9 cellular contexts compared by ENCODE assay signal in the genomic region with DNA sequence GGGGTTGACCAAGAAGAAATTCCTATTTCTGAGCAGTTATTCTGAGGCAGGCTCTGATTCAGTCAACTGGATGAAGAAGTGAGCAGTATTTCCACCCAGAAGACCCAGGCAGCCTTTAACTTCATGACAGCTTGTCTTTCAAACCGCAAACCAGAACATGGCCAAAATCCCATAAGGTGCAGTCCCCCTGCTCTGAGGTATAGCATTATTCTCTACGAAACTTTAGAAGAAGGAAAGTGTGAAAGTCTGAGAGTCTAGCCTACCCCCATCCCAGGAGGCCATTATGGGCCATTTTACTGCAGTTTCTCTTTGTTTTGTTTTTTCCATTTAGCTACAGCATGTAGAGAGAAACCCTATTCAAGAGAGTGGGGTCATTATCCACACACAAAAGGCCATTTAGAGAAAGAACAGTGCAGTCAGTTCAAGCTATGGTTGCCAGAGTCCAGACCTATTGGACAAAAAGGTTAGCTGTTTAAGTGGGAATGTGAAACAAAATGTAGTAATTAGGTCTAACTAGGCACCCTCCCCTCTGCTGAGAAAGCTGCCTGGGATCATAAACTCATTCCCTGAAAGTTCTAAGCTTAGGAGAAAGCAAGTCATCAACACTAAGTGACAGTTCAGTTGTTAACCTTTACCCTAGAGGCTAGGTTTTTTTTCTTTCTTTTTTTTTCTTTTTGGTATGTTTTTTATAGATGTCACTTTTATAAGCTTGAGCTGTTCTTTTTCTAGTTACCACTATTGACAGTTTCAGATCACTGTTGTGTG. TPM values are rescaled to one million over a fixed set of nuclear protein-coding genes. Genes with fewer than 3 reads are reported as not detected.
A peak's percentile ranks its signal among the peaks of the same experiment; 100 is the strongest.
DNase-seq lines count a peak whose midpoint lies in the region; ATAC-seq and TF ChIP-seq lines count a peak whose summit lies in the region.
"Had no signal": no experiment of that assay in that cellular context is flagged by ENCODE, and none has a peak within 500 bp of the region (broad histone marks: within the 10 kb centered on the region; RNA-seq: fewer than 3 reads in every experiment).

No MANE protein-coding gene starts in this region.

- H3K27me3 ChIP-seq in Loucy (ENCODE audit: insufficient read depth, low read length, poor library complexity, severe bottlenecking) = no peaks in the 10 kb centered on the region

- no peaks in the 10 kb centered on the region for H4K20me1 ChIP-seq in Loucy (ENCODE audit: insufficient read depth, low read length, poor library complexity, severe bottlenecking)

- H2AFZ ChIP-seq in Loucy (ENCODE audit: low read length) = peak overlapping the region; percentile 77

- H3K4me1 ChIP-seq in Loucy (ENCODE audit: insufficient read depth, low read length, poor library complexity, severe bottlenecking) = peaks cover 20% of the 10 kb centered on the region

- no peak overlapping the region for H3K9ac ChIP-seq in Loucy (ENCODE audit: low read depth, low read length, poor library complexity, severe bottlenecking)

- H3K36me3 ChIP-seq in Loucy (ENCODE audit: insufficient read depth, low read length) = no peaks in the 10 kb centered on the region

- peak; percentile 73 for ATAC-seq in GM18858 (IDR thresholded peaks at IDR 0.05; ENCODE audit: unreplicated experiment)
- peak; percentile 59 for ATAC-seq in GM21723 (IDR thresholded peaks at IDR 0.05; ENCODE audit: unreplicated experiment)
- no peak for ATAC-seq in HG03378 (IDR thresholded peaks at IDR 0.05; ENCODE audit: unreplicated experiment)

- no peaks in the 10 kb centered on the region for H3K36me3 Mint-ChIP-seq in type B pancreatic cell

- H3K9me2 ChIP-seq in Loucy (replicated peaks; ENCODE audit: low read depth, low read length) = no peaks in the 10 kb centered on the region

- H3K9me3 Mint-ChIP-seq in type B pancreatic cell = no peaks in the 10 kb centered on the region

- H3K4me2 ChIP-seq in Loucy (ENCODE audit: low read depth, low read length, poor library complexity, severe bottlenecking) = no peak overlapping the region

- TF ChIP-seq CTCF in Loucy (conservative IDR thresholded peaks at IDR 0.05; ENCODE audit: low read length) (no peak), type B pancreatic cell (conservative IDR thresholded peaks at IDR 0.05) (no peak)

- peaks cover 13% of the 10 kb centered on the region; the same call in 1 of the 2 replicates for H3K9me3 ChIP-seq in Loucy (ENCODE audit: insufficient read depth, low read depth, low read length)

- H3K27me3 Mint-ChIP-seq in type B pancreatic cell = no peaks in the 10 kb centered on the region

- no peak overlapping the region for H3K4me3 Mint-ChIP-seq in type B pancreatic cell
- H3K4me3 Mint-ChIP-seq: CD14-positive monocyte had no signal

- H3K27ac Mint-ChIP-seq in type B pancreatic cell = no peak overlapping the region
- H3K27ac Mint-ChIP-seq: CD14-positive monocyte had no signal

- H3K4me3 ChIP-seq in Loucy (ENCODE audit: low read length, poor library complexity, severe bottlenecking) = no peak overlapping the region

- H3K79me2 ChIP-seq in Loucy (ENCODE audit: insufficient read depth, low read length) = no peaks in the 10 kb centered on the region

- DNase-seq in midbrain (lab: John Stamatoyannopoulos, UW) (peak; percentile 72), type B pancreatic cell (ENCODE audit: extremely low spot score, unreplicated experiment) (no peak), DMS79 treated with DMSO at 0.1 percent for 48 hours (lab: John Stamatoyannopoulos, UW) (no peak)
- no peak for DNase-seq in activated CD4-positive, alpha-beta T cell treated with anti-CD3 and anti-CD28 coated beads for 48 hours

- H3K4me1 Mint-ChIP-seq in type B pancreatic cell (ENCODE audit: unreplicated experiment) = no peaks in the 10 kb centered on the region

- H3F3A ChIP-seq in Loucy (ENCODE audit: low read depth) = no peaks in the 10 kb centered on the region

RNA-seq across cellular contexts. Expression of gene RASGEF1B, which starts 52.1 kb away (rescaled TPM):
- total RNA-seq in type B pancreatic cell (ENCODE audit: low replicate concordance) = 8.3 and 11.0 TPM in 2 replicates
